ENCODE assay signal across 1 cellular context in the genomic region with DNA sequence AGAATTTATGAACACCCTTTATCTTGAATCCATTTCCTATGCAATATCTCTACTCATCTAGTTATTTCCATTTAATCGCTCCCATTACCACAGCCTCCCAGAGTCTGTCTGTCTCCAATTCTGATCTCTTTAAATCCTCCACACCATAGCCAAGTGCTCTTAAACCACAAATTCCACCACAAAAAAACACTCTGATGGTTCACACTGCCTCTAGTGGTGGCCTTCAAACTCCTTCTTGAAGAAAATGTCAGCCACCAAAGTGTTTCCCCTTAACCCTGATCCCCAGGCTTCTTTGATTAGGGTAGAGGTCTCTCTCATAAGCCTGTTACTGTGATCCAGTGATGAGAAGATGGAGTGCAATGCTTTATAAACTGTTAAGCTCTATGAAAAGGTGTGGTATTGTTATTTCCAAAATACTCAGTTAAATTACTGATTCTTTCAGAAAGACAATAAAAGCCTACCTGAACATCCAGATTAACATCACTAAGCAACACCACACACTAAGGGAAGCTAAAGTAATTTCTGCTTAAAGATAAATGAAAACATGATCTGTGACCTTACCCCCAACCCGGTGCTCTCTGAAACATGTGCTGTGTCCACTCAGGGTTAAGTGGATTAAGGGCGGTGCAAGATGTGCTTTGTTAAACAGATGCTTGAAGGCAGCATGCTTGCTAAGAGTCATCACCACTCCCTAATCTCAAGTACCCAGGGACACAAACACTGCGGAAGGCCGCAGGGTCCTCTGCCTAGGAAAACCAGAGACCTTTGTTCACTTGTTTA.
TF ChIP-seq lines count a peak whose summit lies in the region.

No MANE protein-coding gene starts in this region.

TF ChIP-seq in H1, 55 proteins besides CTCF, POLR2A, EP300 and RAD21:
- 0 out of 2 replicates have a peak, but pooled peaks have one; percentile 29 for TF ChIP-seq TEAD4 (IDR thresholded peaks at IDR 0.05; ENCODE audit: low read depth, low read length)
- peak; percentile 57; the same call in 1 of the 2 replicates for TF ChIP-seq YY1 (IDR thresholded peaks at IDR 0.05; ENCODE audit: low read depth, low read length)
